8 cellular contexts compared by ENCODE assay signal in the genomic region with DNA sequence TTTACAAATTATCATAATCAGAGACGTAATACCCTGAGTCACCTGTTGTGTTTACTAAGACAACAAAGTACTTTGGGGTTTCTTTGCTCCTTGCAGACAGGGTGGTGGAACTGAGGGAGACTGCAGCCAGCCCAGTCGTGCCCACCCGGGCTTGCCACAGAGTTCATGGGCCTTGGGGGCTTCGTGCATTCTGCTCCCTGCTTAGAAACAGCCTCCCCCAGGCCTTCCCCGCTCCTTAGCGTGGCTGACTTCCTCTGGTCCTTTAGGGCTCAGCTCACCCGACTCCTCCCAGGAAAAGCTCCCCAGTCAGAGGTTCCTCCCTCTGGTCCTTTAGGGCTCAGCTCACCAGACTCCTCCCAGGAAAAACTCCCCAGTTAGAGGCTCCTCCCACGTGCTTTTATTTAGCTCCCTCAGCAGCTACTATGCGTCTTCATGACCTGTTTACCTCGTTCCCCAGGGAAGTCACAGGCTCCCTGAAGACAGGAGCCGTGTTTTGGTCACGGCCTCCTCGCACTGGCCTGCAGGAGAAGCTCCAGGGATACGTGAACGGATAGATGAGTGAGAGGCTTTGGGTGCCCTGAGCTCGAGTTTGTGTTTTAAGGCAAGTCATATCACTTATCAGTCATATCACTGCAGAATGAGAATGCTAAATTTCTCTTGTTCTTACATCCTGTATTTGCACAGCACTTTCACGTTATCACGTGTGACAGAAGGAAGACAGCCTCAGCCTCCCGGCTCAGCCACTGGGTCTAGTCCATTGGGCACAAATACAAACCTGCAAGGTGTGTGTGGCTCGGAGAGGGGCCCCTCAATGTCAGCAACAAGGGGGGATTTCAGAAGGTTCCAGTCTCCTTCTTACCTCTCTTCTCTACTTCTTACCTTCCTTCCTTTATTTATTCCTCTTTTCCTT. TPM values are rescaled to one million over a fixed set of nuclear protein-coding genes. Genes with fewer than 3 reads are reported as not detected.
DNase-seq lines count a peak whose midpoint lies in the region; ATAC-seq lines count a peak whose summit lies in the region.

No MANE protein-coding gene starts in this region.

- ATAC-seq in naive thymus-derived CD8-positive, alpha-beta T cell = peak; percentile 42 to 66
- no peak for ATAC-seq in HG02840 (IDR thresholded peaks at IDR 0.05; ENCODE audit: low FRiP score, unreplicated experiment)
- no peak for ATAC-seq in HG03565 (IDR thresholded peaks at IDR 0.05; ENCODE audit: unreplicated experiment)

- H4K91ac ChIP-seq in trophoblast cell (ENCODE audit: low read depth, low read length) = no peak overlapping the region

- H3K4me3 ChIP-seq in trophoblast cell (ENCODE audit: low read depth, low read length) = no peak overlapping the region

- no peak overlapping the region for H3K14ac ChIP-seq in trophoblast cell (ENCODE audit: low read length)

- DNase-seq in activated T-cell treated with anti-CD3 and anti-CD28 coated beads for 24 hours (ENCODE audit: low read depth) (peak; percentile 24), activated T-cell treated with anti-CD3 and anti-CD28 coated beads for 4 hours (no peak), KBM-7 (peak; percentile 84), trophoblast cell (no peak)
- DNase-seq in activated T-cell treated with anti-CD3 and anti-CD28 coated beads, Interleukin-2, amount 50 U/mL, for 24 hours = peak; percentile 70
- peak in 4 of 10 donors; percentile 12 to 43 (median 26) for DNase-seq in naive thymus-derived CD8-positive, alpha-beta T cell

- H3K18ac ChIP-seq in trophoblast cell (ENCODE audit: low read length) = no peak overlapping the region

- H3K27ac ChIP-seq in trophoblast cell (ENCODE audit: low read depth, low read length) = no peak overlapping the region

- H3K4ac ChIP-seq in trophoblast cell (ENCODE audit: low read depth, low read length) = no peak overlapping the region

- no peak overlapping the region for H2BK120ac ChIP-seq in trophoblast cell (ENCODE audit: insufficient read depth, low read length, poor library complexity)

- no peaks in the 10 kb centered on the region for H3K79me1 ChIP-seq in trophoblast cell (ENCODE audit: low read length)

- peaks cover 27% of the 10 kb centered on the region for H3K9me3 ChIP-seq in trophoblast cell (ENCODE audit: insufficient read depth, low read depth, low read length)

- no peak overlapping the region for H4K12ac ChIP-seq in trophoblast cell (ENCODE audit: low read depth, low read length)

- H3K9me3 Mint-ChIP-seq in activated T-cell treated with anti-CD3 and anti-CD28 coated beads, Interleukin-2, amount 50 U/mL, for 24 hours = no peaks in the 10 kb centered on the region
- no peaks in the 10 kb centered on the region for H3K9me3 Mint-ChIP-seq in naive thymus-derived CD8-positive, alpha-beta T cell

- in situ Hi-C loops in KBM-7 (cut with MboI; ENCODE audit: low pct_unique_long_range_greater_than_20kb, low sequenced_read_pairs) = no loop called here

- no peak overlapping the region for H2AK5ac ChIP-seq in trophoblast cell (ENCODE audit: low read length)

- H3K4me1 ChIP-seq in trophoblast cell (ENCODE audit: control insufficient read depth in 1 of 2, insufficient read depth in 2 of 2, low read length in 2 of 2) = no peaks in the 10 kb centered on the region

- no peak overlapping the region for H3K9ac ChIP-seq in trophoblast cell (ENCODE audit: low read length)

- no peak overlapping the region for H3K23ac ChIP-seq in trophoblast cell (ENCODE audit: low read length)

- peak overlapping the region; percentile 94 for H3K27ac Mint-ChIP-seq in activated T-cell treated with anti-CD3 and anti-CD28 coated beads, Interleukin-2, amount 50 U/mL, for 24 hours
- H3K27ac Mint-ChIP-seq in naive thymus-derived CD8-positive, alpha-beta T cell = peak overlapping the region; percentile 81 to 96 (median 90)

- H2BK5ac ChIP-seq in trophoblast cell (ENCODE audit: low read depth, low read length, poor library complexity) = no peak overlapping the region

- H3K36me3 ChIP-seq in trophoblast cell (ENCODE audit: control insufficient read depth in 1 of 2, insufficient read depth in 2 of 2, low read length in 2 of 2) = no peaks in the 10 kb centered on the region

- H3K27me3 Mint-ChIP-seq in activated T-cell treated with anti-CD3 and anti-CD28 coated beads, Interleukin-2, amount 50 U/mL, for 24 hours = no peaks in the 10 kb centered on the region
- H3K27me3 Mint-ChIP-seq in naive thymus-derived CD8-positive, alpha-beta T cell = no peaks in the 10 kb centered on the region

- no peak overlapping the region for H4K8ac ChIP-seq in trophoblast cell (ENCODE audit: low read depth, low read length)

- H3K4me1 Mint-ChIP-seq in activated T-cell treated with anti-CD3 and anti-CD28 coated beads, Interleukin-2, amount 50 U/mL, for 24 hours (ENCODE audit: low read depth) = peaks cover 37% of the 10 kb centered on the region
- H3K4me1 Mint-ChIP-seq in naive thymus-derived CD8-positive, alpha-beta T cell = peaks cover 12 to 59% (median 38%) of the 10 kb centered on the region in 4 donors

- H3K27me3 ChIP-seq in trophoblast cell (ENCODE audit: insufficient read depth, low read length) = no peaks in the 10 kb centered on the region

- H3K4me3 Mint-ChIP-seq in activated T-cell treated with anti-CD3 and anti-CD28 coated beads, Interleukin-2, amount 50 U/mL, for 24 hours = peak overlapping the region; percentile 59
- H3K4me3 Mint-ChIP-seq in naive thymus-derived CD8-positive, alpha-beta T cell = peak overlapping the region; percentile 64 to 89 (median 81)

- no CpG with 5 or more reads among the region's 20 CpGs for WGBS in trophoblast cell (ENCODE audit: extremely low coverage, insufficient coverage, insufficient read length)

- POLR2A ChIA-PET in naive thymus-derived CD8-positive, alpha-beta T cell (lab: Charles Lee) = interaction anchor here (0.6 kb wide), 1 partner anchor 38 kb away, joined by 3 read pairs; no protein-coding TSS in a partner anchor

- H3K36me3 Mint-ChIP-seq in activated T-cell treated with anti-CD3 and anti-CD28 coated beads, Interleukin-2, amount 50 U/mL, for 24 hours (ENCODE audit: low read depth) = no peaks in the 10 kb centered on the region
- no peaks in the 10 kb centered on the region for H3K36me3 Mint-ChIP-seq in naive thymus-derived CD8-positive, alpha-beta T cell

- no peaks in the 10 kb centered on the region for H3K79me2 ChIP-seq in trophoblast cell (ENCODE audit: control insufficient read depth, insufficient read depth, low read length, poor library complexity)

- H2BK12ac ChIP-seq in trophoblast cell (ENCODE audit: low read length) = no peak overlapping the region

- no peak overlapping the region for H3K4me2 ChIP-seq in trophoblast cell (ENCODE audit: low read length)

- H2AFZ ChIP-seq in trophoblast cell (ENCODE audit: insufficient read depth, low read length, poor library complexity) = no peak overlapping the region

RNA-seq across cellular contexts. Expression of a gene that starts 52.7 kb away (rescaled TPM):
- under 1 TPM; 0.22 to 0.26 TPM for total RNA-seq in naive thymus-derived CD8-positive, alpha-beta T cell
- under 1 TPM in 2 of 3 donors, not detected in 1; 0.17 to 0.62 TPM for polyA plus RNA-seq in naive thymus-derived CD8-positive, alpha-beta T cell
- 1.1 TPM in 2 replicates for polyA plus RNA-seq in trophoblast cell (2013)

Comparison
In these comparisons a context has a peak if more than half of its experiments do, and no peak if none do; other contexts are left out.
1. DNase-seq: peak in activated T-cell treated with anti-CD3 and anti-CD28 coated beads for 24 hours (single experiment), KBM-7 (single experiment) and activated T-cell treated with anti-CD3 and anti-CD28 coated beads, Interleukin-2, amount 50 U/mL, for 24 hours (single experiment); none in activated T-cell treated with anti-CD3 and anti-CD28 coated beads for 4 hours (single experiment) and trophoblast cell (0 of 2).
2. ATAC-seq: peak in naive thymus-derived CD8-positive, alpha-beta T cell (2 of 2); none in HG02840 (single experiment) and HG03565 (single experiment).